2 cellular contexts compared by ENCODE assay signal in the genomic region with DNA sequence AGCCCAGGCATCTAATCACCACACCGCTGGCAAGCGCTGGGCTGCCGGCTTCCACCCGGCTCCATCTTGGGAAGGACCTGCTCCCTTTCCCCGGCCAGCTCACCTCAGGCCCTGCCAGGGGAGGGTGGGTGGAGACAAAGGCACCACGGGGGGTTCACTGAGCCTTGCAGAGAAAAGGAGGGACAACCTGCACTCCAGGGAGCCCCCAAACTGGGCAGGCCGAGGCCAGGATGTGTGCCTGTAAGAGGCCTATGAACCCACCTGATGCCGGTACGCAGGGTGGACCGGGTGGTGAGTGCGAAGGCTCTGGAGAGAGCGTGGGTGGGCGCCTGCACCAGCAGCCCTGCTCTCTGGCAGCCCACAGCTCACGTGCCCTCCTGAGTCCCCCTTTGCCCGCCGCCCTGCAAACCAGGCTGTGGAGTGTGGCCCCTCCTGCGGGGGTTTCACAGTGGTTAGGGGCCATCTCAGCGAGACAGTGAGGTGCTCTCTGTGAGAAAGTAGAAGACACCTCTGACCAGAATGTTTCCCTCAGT.
TF ChIP-seq lines count a peak whose summit lies in the region.

No MANE protein-coding gene starts in this region.

TF ChIP-seq in HepG2, 621 proteins besides CTCF, POLR2A, EP300 and RAD21:
- no peak for TF ChIP-seq RFXAP (CRISPR knock-in tag; IDR thresholded peaks at IDR 0.05; ENCODE audit: borderline replicate concordance)
- TF ChIP-seq AGO1 (IDR thresholded peaks at IDR 0.05; ENCODE audit: low read depth, low read length, poor library complexity, severe bottlenecking): peak; percentile 86

TF ChIP-seq in H1, 55 proteins besides CTCF, POLR2A, EP300 and RAD21:
- TF ChIP-seq GABPA (IDR thresholded peaks at IDR 0.05; ENCODE audit: borderline replicate concordance, insufficient read depth, low read length): no peak
- no peak for TF ChIP-seq JUND (IDR thresholded peaks at IDR 0.05; ENCODE audit: low read length)
- TF ChIP-seq, protein P1, sequence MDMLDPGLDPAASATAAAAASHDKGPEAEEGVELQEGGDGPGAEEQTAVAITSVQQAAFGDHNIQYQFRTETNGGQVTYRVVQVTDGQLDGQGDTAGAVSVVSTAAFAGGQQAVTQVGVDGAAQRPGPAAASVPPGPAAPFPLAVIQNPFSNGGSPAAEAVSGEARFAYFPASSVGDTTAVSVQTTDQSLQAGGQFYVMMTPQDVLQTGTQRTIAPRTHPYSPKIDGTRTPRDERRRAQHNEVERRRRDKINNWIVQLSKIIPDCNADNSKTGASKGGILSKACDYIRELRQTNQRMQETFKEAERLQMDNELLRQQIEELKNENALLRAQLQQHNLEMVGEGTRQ (IDR thresholded peaks at IDR 0.05; ENCODE audit: low read length): no peak
- no peak for TF ChIP-seq KDM4A (IDR thresholded peaks at IDR 0.05; ENCODE audit: low read depth, low read length, severe bottlenecking)
- TF ChIP-seq MAFK (IDR thresholded peaks at IDR 0.05; ENCODE audit: low read depth, low read length): no peak
- no peak for TF ChIP-seq ZNF274 (IDR thresholded peaks at IDR 0.05; ENCODE audit: borderline replicate concordance, extremely low read depth, low read length)
- TF ChIP-seq SIRT6 (IDR thresholded peaks at IDR 0.05; ENCODE audit: low read length): no peak
